ENCODE assay signal across 1 cellular context in the genomic region with DNA sequence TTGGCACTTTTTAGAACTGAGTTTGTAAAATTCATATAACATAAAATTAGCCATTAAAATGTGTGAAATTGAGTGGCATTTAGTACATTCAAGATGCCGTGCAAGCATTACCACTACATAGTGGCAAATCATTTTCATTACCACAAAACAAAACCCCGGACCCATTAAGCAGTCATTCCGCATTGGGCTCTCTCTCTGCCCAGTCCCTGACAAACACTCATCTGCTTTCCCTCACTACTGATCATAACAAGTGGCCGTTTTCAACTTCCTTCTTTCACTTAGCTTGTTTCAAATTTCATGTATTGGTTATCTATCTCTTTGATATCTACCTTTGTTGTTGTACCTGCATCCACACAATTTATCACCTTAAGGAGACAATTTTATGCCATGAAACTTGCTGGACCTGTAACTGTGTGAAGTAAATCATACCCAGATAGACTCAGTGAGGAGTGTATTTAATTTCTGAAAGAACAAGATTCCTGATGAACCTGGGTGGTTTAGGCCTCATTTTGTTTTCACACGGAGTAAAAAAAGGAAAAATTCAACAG.
TF ChIP-seq lines count a peak whose summit lies in the region.

No MANE protein-coding gene starts in this region.

TF ChIP-seq in SK-N-SH treated with all-trans-retinoic acid at 6 μM for 48 hours, 23 proteins besides CTCF, POLR2A, EP300 and RAD21 (continued from another document):
- no peak for TF ChIP-seq GLIS3 (CRISPR knock-in tag; IDR thresholded peaks at IDR 0.05)
